19 cellular contexts compared by ENCODE assay signal in the genomic region with DNA sequence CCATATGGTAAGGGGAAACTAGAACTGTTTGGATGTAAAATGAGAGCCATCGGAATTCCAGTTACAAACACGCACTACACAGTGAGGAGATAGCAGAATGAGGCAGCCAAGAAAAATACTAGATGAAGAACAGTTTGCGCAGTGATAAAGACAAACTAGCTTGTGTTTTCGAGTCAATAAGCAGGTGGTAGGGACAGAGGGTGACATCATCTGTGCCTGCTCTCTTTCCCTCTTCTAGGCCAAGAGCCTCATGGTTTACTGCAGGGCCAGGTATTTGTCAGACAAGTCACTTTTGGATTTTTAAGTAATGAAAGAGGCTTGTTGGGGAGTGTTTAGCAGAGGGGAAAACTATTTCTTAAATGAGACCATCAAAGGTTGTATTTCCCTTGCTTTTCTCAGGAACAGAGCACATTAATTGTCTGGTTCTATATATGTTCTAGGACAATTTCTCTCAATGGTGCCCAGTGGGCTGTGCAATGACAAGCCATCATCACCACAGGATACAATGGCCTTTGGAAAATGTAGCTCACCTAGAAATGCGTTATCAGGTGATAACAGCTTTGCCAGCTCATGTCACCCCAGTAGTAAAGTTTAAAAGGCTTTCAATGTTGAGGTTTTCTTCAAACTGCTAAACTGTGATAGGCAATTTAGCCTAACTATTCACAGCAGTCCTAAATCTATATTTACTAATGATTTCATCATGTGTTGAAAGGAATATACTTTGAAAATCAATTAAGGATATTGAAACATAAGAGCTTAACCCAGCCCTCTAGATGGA.
DNase-seq lines count a peak whose midpoint lies in the region; ATAC-seq, FAIRE-seq and TF ChIP-seq lines count a peak whose summit lies in the region.
"Had no signal": no experiment of that assay in that cellular context is flagged by ENCODE, and none has a peak within 500 bp of the region (broad histone marks: within the 10 kb centered on the region; RNA-seq: fewer than 3 reads in every experiment).

No MANE protein-coding gene starts in this region.

- H3K9me3 Mint-ChIP-seq in naive thymus-derived CD8-positive, alpha-beta T cell: peaks cover 0 to 4% (median 0%) of the 10 kb centered on the region in 9 donors

- H3K4me3 Mint-ChIP-seq in naive thymus-derived CD8-positive, alpha-beta T cell: no peak overlapping the region
- H3K4me3 Mint-ChIP-seq: CD4-positive, alpha-beta memory T cell had no signal

- POLR2A ChIA-PET in naive thymus-derived CD8-positive, alpha-beta T cell (lab: Charles Lee): no interaction called here

- no peak overlapping the region for H3K4me3 ChIP-seq in bronchial epithelial cell (ENCODE audit: low read depth, low read length)
- H3K4me3 ChIP-seq: A549, BLaER1, SK-N-MC had no signal

- no peak for TF ChIP-seq CTCF in bronchial epithelial cell (IDR thresholded peaks at IDR 0.05; ENCODE audit: insufficient read depth, low read length, severe bottlenecking)

- no peaks in the 10 kb centered on the region for H3K36me3 ChIP-seq in bronchial epithelial cell (ENCODE audit: control insufficient read depth, insufficient read depth, low read length)
- H3K36me3 ChIP-seq: BLaER1 had no signal

- ATAC-seq in naive thymus-derived CD8-positive, alpha-beta T cell: no peak
- ATAC-seq: A549, Right ventricle myocardium inferior had no signal

- DNase-seq in DMS 273 (lab: John Stamatoyannopoulos, UW; ENCODE audit: unreplicated experiment) (peak; percentile 58), NCI-H146 (lab: John Stamatoyannopoulos, UW) (peak; percentile 15), NCI-H2171 treated with DMSO at 0.1 percent for 48 hours (lab: John Stamatoyannopoulos, UW) (peak; percentile 99), bronchial epithelial cell (ENCODE audit: low read depth) (no peak), urothelium cell line (ENCODE audit: low spot score) (no peak), MV-4-11 (lab: John Stamatoyannopoulos, UW) (no peak)
- DNase-seq in naive thymus-derived CD8-positive, alpha-beta T cell: no peak
- DNase-seq: CD4-positive, alpha-beta memory T cell; DND-41; H7; NCI-H1417 treated with DMSO at 0.1 percent for 48 hours; NCI-H345; NCI-H748 treated with DMSO at 0.1 percent for 48 hours; NK-92 treated with Interleukin-12 subunit alpha and Interleukin-12 subunit beta, amount 100 ng/mL, for 24 hours had no signal

- no peaks in the 10 kb centered on the region for H3K27me3 ChIP-seq in bronchial epithelial cell (ENCODE audit: control insufficient read depth, insufficient read depth, low read length)
- H3K27me3 ChIP-seq: BLaER1 had no signal

- no peak overlapping the region for H3K27ac Mint-ChIP-seq in naive thymus-derived CD8-positive, alpha-beta T cell
- H3K27ac Mint-ChIP-seq: CD4-positive, alpha-beta memory T cell had no signal

- H3K36me3 Mint-ChIP-seq in naive thymus-derived CD8-positive, alpha-beta T cell: no peaks in the 10 kb centered on the region
- H3K36me3 Mint-ChIP-seq: CD4-positive, alpha-beta memory T cell had no signal

- H3K4me1 Mint-ChIP-seq in naive thymus-derived CD8-positive, alpha-beta T cell: no peaks in the 10 kb centered on the region
- H3K4me1 Mint-ChIP-seq: CD4-positive, alpha-beta memory T cell had no signal

- H3K27me3 Mint-ChIP-seq in naive thymus-derived CD8-positive, alpha-beta T cell: peaks cover 0 to 18% (median 2%) of the 10 kb centered on the region in 5 donors
- H3K27me3 Mint-ChIP-seq: CD4-positive, alpha-beta memory T cell had no signal

- FAIRE-seq in bronchial epithelial cell (lab: Jason Lieb, UNC) (peak; percentile 52), urothelium cell line (lab: Jason Lieb, UNC) (no peak)
- FAIRE-seq: A549, RCC 7860 had no signal

Comparison
In these comparisons a context has a peak if more than half of its experiments do, and no peak if none do; other contexts are left out.
1. DNase-seq: peak in DMS 273 (single experiment), NCI-H146 (single experiment) and NCI-H2171 treated with DMSO at 0.1 percent for 48 hours (single experiment); none in bronchial epithelial cell (single experiment), naive thymus-derived CD8-positive, alpha-beta T cell (0 of 10), urothelium cell line (single experiment) and MV-4-11 (single experiment).